In the genomic region with DNA sequence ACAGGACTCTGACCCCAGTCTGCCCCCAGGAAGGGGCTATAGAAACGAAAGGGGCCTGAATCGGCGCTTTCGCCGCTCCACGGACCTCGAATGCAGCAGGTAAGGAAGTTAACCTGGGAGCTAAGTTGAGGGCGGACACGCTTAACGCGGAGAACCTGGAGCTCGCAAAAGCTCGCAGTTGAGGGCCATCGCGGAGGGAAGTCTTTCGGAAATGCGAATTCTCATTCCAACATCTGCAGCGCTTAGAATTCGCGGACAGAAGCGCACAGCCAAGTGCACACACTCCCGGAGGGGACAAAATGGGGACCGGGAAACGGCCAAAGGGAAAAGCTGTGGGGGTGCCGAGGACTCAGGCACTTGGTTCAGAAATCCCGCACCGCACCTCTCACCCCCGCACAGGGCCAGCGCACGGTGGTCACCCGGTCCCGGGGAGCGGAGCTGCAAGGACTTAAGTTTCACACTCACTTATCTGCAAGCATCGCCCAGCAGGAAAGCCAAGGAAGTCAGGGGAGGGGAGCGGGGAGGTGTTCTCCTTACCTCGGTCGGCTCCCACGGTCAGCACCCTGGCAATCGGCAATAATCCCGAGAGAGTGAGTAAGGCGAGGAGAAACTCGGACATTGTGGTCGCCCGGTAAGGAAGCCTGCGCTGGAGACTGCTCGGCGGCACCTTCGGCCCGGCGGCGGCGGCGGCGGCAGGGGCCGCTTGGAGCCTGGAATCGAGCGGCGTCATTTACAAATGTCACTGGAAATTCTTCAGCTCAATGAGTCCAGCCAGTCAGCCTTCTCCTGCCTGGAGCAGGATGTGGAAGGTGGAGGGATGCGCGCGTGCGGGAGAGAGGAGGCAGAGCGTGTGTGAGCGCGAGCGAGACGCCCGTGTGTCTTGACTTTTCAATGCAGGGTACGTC, we compare ENCODE assay signal across 1 cellular context.
TF ChIP-seq lines count a peak whose summit lies in the region.

No MANE protein-coding gene starts in this region.

TF ChIP-seq in HepG2, 621 proteins besides CTCF, POLR2A, EP300 and RAD21 (continued from another document and continues in another):
- TF ChIP-seq, protein P1, sequence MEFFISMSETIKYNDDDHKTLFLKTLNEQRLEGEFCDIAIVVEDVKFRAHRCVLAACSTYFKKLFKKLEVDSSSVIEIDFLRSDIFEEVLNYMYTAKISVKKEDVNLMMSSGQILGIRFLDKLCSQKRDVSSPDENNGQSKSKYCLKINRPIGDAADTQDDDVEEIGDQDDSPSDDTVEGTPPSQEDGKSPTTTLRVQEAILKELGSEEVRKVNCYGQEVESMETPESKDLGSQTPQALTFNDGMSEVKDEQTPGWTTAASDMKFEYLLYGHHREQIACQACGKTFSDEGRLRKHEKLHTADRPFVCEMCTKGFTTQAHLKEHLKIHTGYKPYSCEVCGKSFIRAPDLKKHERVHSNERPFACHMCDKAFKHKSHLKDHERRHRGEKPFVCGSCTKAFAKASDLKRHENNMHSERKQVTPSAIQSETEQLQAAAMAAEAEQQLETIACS (CRISPR knock-in tag; IDR thresholded peaks at IDR 0.05), result no peak
- no peak for TF ChIP-seq ZNF678 (CRISPR knock-in tag; IDR thresholded peaks at IDR 0.05)
- no peak for TF ChIP-seq TCF12 (IDR thresholded peaks at IDR 0.05)
- TF ChIP-seq TCF12 (CRISPR knock-in tag; IDR thresholded peaks at IDR 0.05), result no peak
- no peak for TF ChIP-seq ZNF333 (CRISPR knock-in tag; IDR thresholded peaks at IDR 0.05; ENCODE audit: borderline replicate concordance)
- TF ChIP-seq ZNF841 (CRISPR knock-in tag; IDR thresholded peaks at IDR 0.05; ENCODE audit: borderline replicate concordance), result no peak
- no peak for TF ChIP-seq PAF1 (CRISPR knock-in tag; IDR thresholded peaks at IDR 0.05)
- TF ChIP-seq ZFP1 (CRISPR knock-in tag; IDR thresholded peaks at IDR 0.05), result no peak
- no peak for TF ChIP-seq ZIK1 (CRISPR knock-in tag; IDR thresholded peaks at IDR 0.05; ENCODE audit: borderline replicate concordance, low read depth)
- no peak for TF ChIP-seq ZNF17 (CRISPR knock-in tag; IDR thresholded peaks at IDR 0.05)
- TF ChIP-seq FOXK2 (IDR thresholded peaks at IDR 0.05), result no peak
- no peak for TF ChIP-seq ZNF878 (CRISPR knock-in tag; IDR thresholded peaks at IDR 0.05)
- no peak for TF ChIP-seq ZFP90 (CRISPR knock-in tag; IDR thresholded peaks at IDR 0.05; ENCODE audit: borderline replicate concordance)
- TF ChIP-seq, protein P2, sequence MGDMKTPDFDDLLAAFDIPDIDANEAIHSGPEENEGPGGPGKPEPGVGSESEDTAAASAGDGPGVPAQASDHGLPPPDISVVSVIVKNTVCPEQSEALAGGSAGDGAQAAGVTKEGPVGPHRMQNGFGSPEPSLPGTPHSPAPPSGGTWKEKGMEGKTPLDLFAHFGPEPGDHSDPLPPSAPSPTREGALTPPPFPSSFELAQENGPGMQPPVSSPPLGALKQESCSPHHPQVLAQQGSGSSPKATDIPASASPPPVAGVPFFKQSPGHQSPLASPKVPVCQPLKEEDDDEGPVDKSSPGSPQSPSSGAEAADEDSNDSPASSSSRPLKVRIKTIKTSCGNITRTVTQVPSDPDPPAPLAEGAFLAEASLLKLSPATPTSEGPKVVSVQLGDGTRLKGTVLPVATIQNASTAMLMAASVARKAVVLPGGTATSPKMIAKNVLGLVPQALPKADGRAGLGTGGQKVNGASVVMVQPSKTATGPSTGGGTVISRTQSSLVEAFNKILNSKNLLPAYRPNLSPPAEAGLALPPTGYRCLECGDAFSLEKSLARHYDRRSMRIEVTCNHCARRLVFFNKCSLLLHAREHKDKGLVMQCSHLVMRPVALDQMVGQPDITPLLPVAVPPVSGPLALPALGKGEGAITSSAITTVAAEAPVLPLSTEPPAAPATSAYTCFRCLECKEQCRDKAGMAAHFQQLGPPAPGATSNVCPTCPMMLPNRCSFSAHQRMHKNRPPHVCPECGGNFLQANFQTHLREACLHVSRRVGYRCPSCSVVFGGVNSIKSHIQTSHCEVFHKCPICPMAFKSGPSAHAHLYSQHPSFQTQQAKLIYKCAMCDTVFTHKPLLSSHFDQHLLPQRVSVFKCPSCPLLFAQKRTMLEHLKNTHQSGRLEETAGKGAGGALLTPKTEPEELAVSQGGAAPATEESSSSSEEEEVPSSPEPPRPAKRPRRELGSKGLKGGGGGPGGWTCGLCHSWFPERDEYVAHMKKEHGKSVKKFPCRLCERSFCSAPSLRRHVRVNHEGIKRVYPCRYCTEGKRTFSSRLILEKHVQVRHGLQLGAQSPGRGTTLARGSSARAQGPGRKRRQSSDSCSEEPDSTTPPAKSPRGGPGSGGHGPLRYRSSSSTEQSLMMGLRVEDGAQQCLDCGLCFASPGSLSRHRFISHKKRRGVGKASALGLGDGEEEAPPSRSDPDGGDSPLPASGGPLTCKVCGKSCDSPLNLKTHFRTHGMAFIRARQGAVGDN (CRISPR knock-in tag; IDR thresholded peaks at IDR 0.05), result peak; percentile 25; the same call in 1 of the 2 replicates
- TF ChIP-seq, protein P3, sequence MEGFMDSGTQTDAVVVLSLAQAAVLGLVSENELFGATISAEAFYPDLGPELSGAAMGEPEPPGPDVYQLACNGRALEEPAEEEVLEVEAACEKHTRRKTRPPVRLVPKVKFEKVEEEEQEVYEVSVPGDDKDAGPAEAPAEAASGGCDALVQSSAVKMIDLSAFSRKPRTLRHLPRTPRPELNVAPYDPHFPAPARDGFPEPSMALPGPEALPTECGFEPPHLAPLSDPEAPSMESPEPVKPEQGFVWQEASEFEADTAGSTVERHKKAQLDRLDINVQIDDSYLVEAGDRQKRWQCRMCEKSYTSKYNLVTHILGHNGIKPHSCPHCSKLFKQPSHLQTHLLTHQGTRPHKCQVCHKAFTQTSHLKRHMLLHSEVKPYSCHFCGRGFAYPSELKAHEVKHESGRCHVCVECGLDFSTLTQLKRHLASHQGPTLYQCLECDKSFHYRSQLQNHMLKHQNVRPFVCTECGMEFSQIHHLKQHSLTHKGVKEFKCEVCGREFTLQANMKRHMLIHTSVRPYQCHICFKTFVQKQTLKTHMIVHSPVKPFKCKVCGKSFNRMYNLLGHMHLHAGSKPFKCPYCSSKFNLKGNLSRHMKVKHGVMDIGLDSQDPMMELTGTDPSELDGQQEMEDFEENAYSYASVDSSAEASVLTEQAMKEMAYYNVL (CRISPR knock-in tag; IDR thresholded peaks at IDR 0.05; ENCODE audit: borderline replicate concordance), result 0 out of 2 replicates have a peak, but pooled peaks have one; percentile 27
- TF ChIP-seq ZNF354B (CRISPR knock-in tag; IDR thresholded peaks at IDR 0.05), result no peak
- no peak for TF ChIP-seq SNAPC4 (CRISPR knock-in tag; IDR thresholded peaks at IDR 0.05)
- peak; percentile 16; the same call in 1 of the 2 replicates for TF ChIP-seq PITX1 (CRISPR knock-in tag; IDR thresholded peaks at IDR 0.05)
- TF ChIP-seq SMAD3 (CRISPR knock-in tag; IDR thresholded peaks at IDR 0.05), result no peak
- TF ChIP-seq MLXIP (CRISPR knock-in tag; IDR thresholded peaks at IDR 0.05; ENCODE audit: borderline replicate concordance), result no peak
- TF ChIP-seq ZBTB25 (CRISPR knock-in tag; IDR thresholded peaks at IDR 0.05), result no peak
- no peak for TF ChIP-seq NBN (conservative IDR thresholded peaks at IDR 0.05)
- TF ChIP-seq ZNF510 (CRISPR knock-in tag; IDR thresholded peaks at IDR 0.05; ENCODE audit: low read depth), result no peak
- no peak for TF ChIP-seq PCBP1 (IDR thresholded peaks at IDR 0.05; ENCODE audit: borderline replicate concordance, low read depth, low read length)
- TF ChIP-seq GATA4 (IDR thresholded peaks at IDR 0.05; ENCODE audit: borderline replicate concordance, low read depth), result no peak
- TF ChIP-seq, protein P4, sequence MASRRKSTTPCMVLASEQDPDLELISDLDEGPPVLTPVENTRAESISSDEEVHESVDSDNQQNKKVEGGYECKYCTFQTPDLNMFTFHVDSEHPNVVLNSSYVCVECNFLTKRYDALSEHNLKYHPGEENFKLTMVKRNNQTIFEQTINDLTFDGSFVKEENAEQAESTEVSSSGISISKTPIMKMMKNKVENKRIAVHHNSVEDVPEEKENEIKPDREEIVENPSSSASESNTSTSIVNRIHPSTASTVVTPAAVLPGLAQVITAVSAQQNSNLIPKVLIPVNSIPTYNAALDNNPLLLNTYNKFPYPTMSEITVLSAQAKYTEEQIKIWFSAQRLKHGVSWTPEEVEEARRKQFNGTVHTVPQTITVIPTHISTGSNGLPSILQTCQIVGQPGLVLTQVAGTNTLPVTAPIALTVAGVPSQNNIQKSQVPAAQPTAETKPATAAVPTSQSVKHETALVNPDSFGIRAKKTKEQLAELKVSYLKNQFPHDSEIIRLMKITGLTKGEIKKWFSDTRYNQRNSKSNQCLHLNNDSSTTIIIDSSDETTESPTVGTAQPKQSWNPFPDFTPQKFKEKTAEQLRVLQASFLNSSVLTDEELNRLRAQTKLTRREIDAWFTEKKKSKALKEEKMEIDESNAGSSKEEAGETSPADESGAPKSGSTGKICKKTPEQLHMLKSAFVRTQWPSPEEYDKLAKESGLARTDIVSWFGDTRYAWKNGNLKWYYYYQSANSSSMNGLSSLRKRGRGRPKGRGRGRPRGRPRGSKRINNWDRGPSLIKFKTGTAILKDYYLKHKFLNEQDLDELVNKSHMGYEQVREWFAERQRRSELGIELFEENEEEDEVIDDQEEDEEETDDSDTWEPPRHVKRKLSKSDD (CRISPR knock-in tag; IDR thresholded peaks at IDR 0.05; ENCODE audit: low read depth), result no peak
- no peak for TF ChIP-seq NCOR1 (IDR thresholded peaks at IDR 0.05; ENCODE audit: borderline replicate concordance, low read length)
- no peak for TF ChIP-seq MEIS1 (CRISPR knock-in tag; IDR thresholded peaks at IDR 0.05; ENCODE audit: borderline replicate concordance)
- TF ChIP-seq PAWR (CRISPR knock-in tag; IDR thresholded peaks at IDR 0.05; ENCODE audit: borderline replicate concordance), result no peak
- peak; percentile 42 for TF ChIP-seq ASH2L (IDR thresholded peaks at IDR 0.05; ENCODE audit: insufficient read length, low read depth, low read length)
- TF ChIP-seq SRY (CRISPR knock-in tag; IDR thresholded peaks at IDR 0.05), result no peak
- TF ChIP-seq ZEB1 (IDR thresholded peaks at IDR 0.05; ENCODE audit: insufficient replicate concordance, low read depth), result no peak
- TF ChIP-seq MXI1 (IDR thresholded peaks at IDR 0.05; ENCODE audit: borderline replicate concordance, low read depth, low read length), result no peak
